12 cellular contexts compared by ENCODE assay signal in genomic region chr14:59428581-59429012, GRCh38. TPM values are rescaled to one million over a fixed set of nuclear protein-coding genes. Genes with fewer than 3 reads are reported as not detected.
A peak's percentile ranks its signal among the peaks of the same experiment; 100 is the strongest.
DNase-seq lines count a peak whose midpoint lies in the region; ATAC-seq and TF ChIP-seq lines count a peak whose summit lies in the region.
"Had no signal": no experiment of that assay in that cellular context is flagged by ENCODE, and none has a peak within 500 bp of the region (broad histone marks: within the 10 kb centered on the region; RNA-seq: fewer than 3 reads in every experiment).

No MANE protein-coding gene starts in this region.

- H3K9me3 ChIP-seq in adipocyte (ENCODE audit: control insufficient read depth, low read length) (no peaks in the 10 kb centered on the region), right atrium auricular region (no peaks in the 10 kb centered on the region), thoracic aorta (no peaks in the 10 kb centered on the region)
- H3K9me3 ChIP-seq: A549 had no signal

- H3K36me3 Mint-ChIP-seq in activated CD4-positive, alpha-beta memory T cell treated with anti-CD3 and anti-CD28 coated beads for 36 hours = no peaks in the 10 kb centered on the region
- no peaks in the 10 kb centered on the region for H3K36me3 Mint-ChIP-seq in activated CD4-positive, alpha-beta memory T cell treated with anti-CD3 and anti-CD28 coated beads, Interleukin-2, amount 10 ng/mL, durations not matched to agents 7 days and 5 days (ENCODE audit: low read depth)
- H3K36me3 Mint-ChIP-seq in nephron progenitor cell (ENCODE audit: low read depth) = no peaks in the 10 kb centered on the region

- intact Hi-C loops in activated CD4-positive, alpha-beta memory T cell treated with anti-CD3 and anti-CD28 coated beads for 36 hours (cut with micrococcal nuclease) = loop anchor here (5.0 kb wide), 1 partner anchor 301 kb away; no protein-coding TSS in a partner anchor

- H3K9me3 Mint-ChIP-seq in activated CD4-positive, alpha-beta memory T cell treated with anti-CD3 and anti-CD28 coated beads for 36 hours = no peaks in the 10 kb centered on the region
- no peaks in the 10 kb centered on the region for H3K9me3 Mint-ChIP-seq in activated CD4-positive, alpha-beta memory T cell treated with anti-CD3 and anti-CD28 coated beads, Interleukin-2, amount 10 ng/mL, durations not matched to agents 7 days and 5 days
- no peaks in the 10 kb centered on the region for H3K9me3 Mint-ChIP-seq in nephron progenitor cell
- H3K9me3 Mint-ChIP-seq: activated T-cell treated with anti-CD3 and anti-CD28 coated beads, Interleukin-2, amount 50 U/mL, for 4 hours; effector memory CD8-positive, alpha-beta T cell had no signal

- H3K27me3 ChIP-seq in adipocyte (replicated peaks; ENCODE audit: control insufficient read depth, insufficient read depth, low read length) (no peaks in the 10 kb centered on the region), right atrium auricular region (no peaks in the 10 kb centered on the region), thoracic aorta (replicated peaks; ENCODE audit: insufficient read depth) (no peaks in the 10 kb centered on the region)

- peak; percentile 10 for DNase-seq in activated CD4-positive, alpha-beta memory T cell treated with anti-CD3 and anti-CD28 coated beads for 36 hours
- no peak for DNase-seq in activated CD4-positive, alpha-beta memory T cell treated with anti-CD3 and anti-CD28 coated beads, Interleukin-2, amount 10 ng/mL, durations not matched to agents 7 days and 5 days
- DNase-seq in adipocyte (ENCODE audit: low read depth) = peak; percentile 58
- DNase-seq in right atrium auricular region (ENCODE audit: low spot score) = no peak
- DNase-seq in thoracic aorta (ENCODE audit: low spot score) = no peak
- no peak for DNase-seq in nephron progenitor cell
- DNase-seq in C1 segment of cervical spinal cord (lab: John Stamatoyannopoulos, UW) = no peak
- DNase-seq: activated T-cell treated with anti-CD3 and anti-CD28 coated beads, Interleukin-2, amount 50 U/mL, for 4 hours; effector memory CD8-positive, alpha-beta T cell; NCI-H2029 had no signal

- CTCF ChIA-PET in activated CD4-positive, alpha-beta memory T cell treated with anti-CD3 and anti-CD28 coated beads for 36 hours (lab: Charles Lee) = no interaction called here
- CTCF ChIA-PET in activated CD4-positive, alpha-beta memory T cell treated with anti-CD3 and anti-CD28 coated beads, Interleukin-2, amount 10 ng/mL, durations not matched to agents 7 days and 5 days (lab: Charles Lee) = interaction anchor here (1.3 kb wide), 2 partner anchors 15 to 300 kb away, joined by 3 to 4 read pairs; no protein-coding TSS in a partner anchor

- ATAC-seq in thoracic aorta (ENCODE audit: insufficient number of reproducible peaks, low FRiP score, low read depth) (peak; percentile 14), GM18502 (IDR thresholded peaks at IDR 0.05; ENCODE audit: poor library complexity, unreplicated experiment) (no peak)
- ATAC-seq: A549; effector memory CD8-positive, alpha-beta T cell had no signal

- H3K27ac ChIP-seq in right atrium auricular region (peak overlapping the region; percentile 63 to 69), thoracic aorta (peak overlapping the region; percentile 48 to 68)
- H3K27ac ChIP-seq: A549 had no signal

- TF ChIP-seq CTCF in right atrium auricular region (IDR thresholded peaks at IDR 0.05) (peak in 1 of 2 donors; percentile 62), thoracic aorta (IDR thresholded peaks at IDR 0.05) (peak; percentile 9), nephron progenitor cell (IDR thresholded peaks at IDR 0.05) (no peak)

- H3K4me1 ChIP-seq in adipocyte (ENCODE audit: control insufficient read depth, insufficient read depth, low read length) = peaks cover 43% of the 10 kb centered on the region
- peaks cover 0 to 48% of the 10 kb centered on the region in 2 donors for H3K4me1 ChIP-seq in right atrium auricular region
- peaks cover 25 to 59% of the 10 kb centered on the region in 2 donors for H3K4me1 ChIP-seq in thoracic aorta (ENCODE audit: control insufficient read depth in 1 of 2, low read depth in 2 of 2)

- H3K36me3 ChIP-seq in adipocyte (ENCODE audit: control insufficient read depth, insufficient read depth, low read length, severe bottlenecking) (no peaks in the 10 kb centered on the region), right atrium auricular region (no peaks in the 10 kb centered on the region), thoracic aorta (no peaks in the 10 kb centered on the region)

- POLR2A ChIA-PET in activated CD4-positive, alpha-beta memory T cell treated with anti-CD3 and anti-CD28 coated beads for 36 hours (lab: Charles Lee) = no interaction called here
- POLR2A ChIA-PET in activated CD4-positive, alpha-beta memory T cell treated with anti-CD3 and anti-CD28 coated beads, Interleukin-2, amount 10 ng/mL, durations not matched to agents 7 days and 5 days (lab: Charles Lee) = interaction anchor here (0.7 to 1.0 kb wide), 2 partner anchors 15 to 196 kb away, joined by 3 read pairs; no protein-coding TSS in a partner anchor

- H3K9ac ChIP-seq in adipocyte (ENCODE audit: low read length) = peak overlapping the region; percentile 57

- H3K27ac Mint-ChIP-seq in activated CD4-positive, alpha-beta memory T cell treated with anti-CD3 and anti-CD28 coated beads for 36 hours = no peak overlapping the region
- H3K27ac Mint-ChIP-seq in activated CD4-positive, alpha-beta memory T cell treated with anti-CD3 and anti-CD28 coated beads, Interleukin-2, amount 10 ng/mL, durations not matched to agents 7 days and 5 days = no peak overlapping the region
- H3K27ac Mint-ChIP-seq in nephron progenitor cell = no peak overlapping the region
- H3K27ac Mint-ChIP-seq: effector memory CD8-positive, alpha-beta T cell had no signal

- peaks cover 3% of the 10 kb centered on the region for H3K4me1 Mint-ChIP-seq in activated CD4-positive, alpha-beta memory T cell treated with anti-CD3 and anti-CD28 coated beads for 36 hours (ENCODE audit: low read depth)
- H3K4me1 Mint-ChIP-seq in activated CD4-positive, alpha-beta memory T cell treated with anti-CD3 and anti-CD28 coated beads, Interleukin-2, amount 10 ng/mL, durations not matched to agents 7 days and 5 days = no peaks in the 10 kb centered on the region
- peaks cover 38% of the 10 kb centered on the region for H3K4me1 Mint-ChIP-seq in nephron progenitor cell

- H3K4me3 ChIP-seq in adipocyte (ENCODE audit: low read length) = peak overlapping the region; percentile 31
- H3K4me3 ChIP-seq in right atrium auricular region = no peak overlapping the region
- H3K4me3 ChIP-seq in thoracic aorta = no peak overlapping the region
- H3K4me3 ChIP-seq: A549 had no signal

- peaks cover 5% of the 10 kb centered on the region for H3K27me3 Mint-ChIP-seq in activated CD4-positive, alpha-beta memory T cell treated with anti-CD3 and anti-CD28 coated beads for 36 hours
- H3K27me3 Mint-ChIP-seq in activated CD4-positive, alpha-beta memory T cell treated with anti-CD3 and anti-CD28 coated beads, Interleukin-2, amount 10 ng/mL, durations not matched to agents 7 days and 5 days = peaks cover 12% of the 10 kb centered on the region
- H3K27me3 Mint-ChIP-seq in nephron progenitor cell (ENCODE audit: low read depth, poor library complexity) = peaks cover 9% of the 10 kb centered on the region

- no peak overlapping the region for H3K4me3 Mint-ChIP-seq in activated CD4-positive, alpha-beta memory T cell treated with anti-CD3 and anti-CD28 coated beads for 36 hours
- H3K4me3 Mint-ChIP-seq in activated CD4-positive, alpha-beta memory T cell treated with anti-CD3 and anti-CD28 coated beads, Interleukin-2, amount 10 ng/mL, durations not matched to agents 7 days and 5 days = no peak overlapping the region
- H3K4me3 Mint-ChIP-seq in nephron progenitor cell = no peak overlapping the region
- H3K4me3 Mint-ChIP-seq: activated T-cell treated with anti-CD3 and anti-CD28 coated beads, Interleukin-2, amount 50 U/mL, for 4 hours; effector memory CD8-positive, alpha-beta T cell had no signal

RNA-seq across cellular contexts. Expression of gene GPR135, which starts 36.6 kb away (rescaled TPM):
- under 1 TPM; 0.51 to 0.74 TPM for total RNA-seq in activated CD4-positive, alpha-beta memory T cell treated with anti-CD3 and anti-CD28 coated beads for 36 hours
- total RNA-seq in activated CD4-positive, alpha-beta memory T cell treated with anti-CD3 and anti-CD28 coated beads, Interleukin-2, amount 10 ng/mL, durations not matched to agents 7 days and 5 days = 1 to 10 TPM in 1 of 2 experiments, under 1 TPM in 1; 0.95 to 1.0 TPM
- total RNA-seq in right atrium auricular region (1 to 10 TPM; 4.1 to 5.0 TPM), thoracic aorta (10 to 100 TPM; 13.8 to 20.3 TPM)

RNA-seq across cellular contexts. Expression of gene L3HYPDH, which starts 55.6 kb away (rescaled TPM):
- 1 to 10 TPM; 7.8 to 7.9 TPM for total RNA-seq in activated CD4-positive, alpha-beta memory T cell treated with anti-CD3 and anti-CD28 coated beads for 36 hours
- total RNA-seq in activated CD4-positive, alpha-beta memory T cell treated with anti-CD3 and anti-CD28 coated beads, Interleukin-2, amount 10 ng/mL, durations not matched to agents 7 days and 5 days = 10 to 100 TPM; 15.6 to 17.4 TPM
- total RNA-seq in right atrium auricular region (10 to 100 TPM; 26.5 to 29.8 TPM), thoracic aorta (10 to 100 TPM; 69.0 to 74.9 TPM)

RNA-seq across cellular contexts. Expression of gene JKAMP, which starts 55.7 kb away (rescaled TPM):
- 10 to 100 TPM; 21.0 to 26.4 TPM for total RNA-seq in activated CD4-positive, alpha-beta memory T cell treated with anti-CD3 and anti-CD28 coated beads for 36 hours
- total RNA-seq in activated CD4-positive, alpha-beta memory T cell treated with anti-CD3 and anti-CD28 coated beads, Interleukin-2, amount 10 ng/mL, durations not matched to agents 7 days and 5 days = 10 to 100 TPM; 31.1 to 31.5 TPM
- total RNA-seq in right atrium auricular region (10 to 100 TPM; 38.0 to 66.0 TPM), thoracic aorta (10 to 100 TPM; 57.4 to 75.1 TPM)

Comparison
In these comparisons a context has a peak if more than half of its experiments do, and no peak if none do; other contexts are left out.
1. DNase-seq: peak in activated CD4-positive, alpha-beta memory T cell treated with anti-CD3 and anti-CD28 coated beads for 36 hours (single experiment) and adipocyte (single experiment); none in activated CD4-positive, alpha-beta memory T cell treated with anti-CD3 and anti-CD28 coated beads, Interleukin-2, amount 10 ng/mL, durations not matched to agents 7 days and 5 days (single experiment), right atrium auricular region (single experiment), thoracic aorta (single experiment), nephron progenitor cell (single experiment) and C1 segment of cervical spinal cord (0 of 14).